ENCODE assay signal across 13 cellular contexts in genomic region chr7:40644454-40645188, GRCh38.
DNase-seq lines count a peak whose midpoint lies in the region; TF ChIP-seq lines count a peak whose summit lies in the region.
"Had no signal": no experiment of that assay in that cellular context is flagged by ENCODE, and none has a peak within 500 bp of the region (broad histone marks: within the 10 kb centered on the region; RNA-seq: fewer than 3 reads in every experiment).

No MANE protein-coding gene starts in this region.

- H3K27me3 ChIP-seq in BE2C: no peaks in the 10 kb centered on the region
- H3K27me3 ChIP-seq in brain microvascular endothelial cell (replicated peaks): no peaks in the 10 kb centered on the region

- in situ Hi-C loops in brain microvascular endothelial cell (cut with HindIII; ENCODE audit: low pct_ligation_motif_present, low sequenced_read_pairs): no loop called here

- no peak overlapping the region for H3K27ac ChIP-seq in brain microvascular endothelial cell
- H3K27ac ChIP-seq: A549 had no signal

- H3K4me3 ChIP-seq in BE2C (ENCODE audit: low read depth, low read length) (no peak overlapping the region), fibroblast of pulmonary artery (replicated peaks; ENCODE audit: low read depth, low read length) (no peak overlapping the region), brain microvascular endothelial cell (ENCODE audit: low read depth, low read length) (no peak overlapping the region)
- H3K4me3 ChIP-seq: A549, mucosa of descending colon had no signal

- DNase-seq in NCI-H1694 treated with DMSO at 0.1 percent for 48 hours (lab: John Stamatoyannopoulos, UW): peak; percentile 27
- no peak for DNase-seq in NCI-H1694 (lab: John Stamatoyannopoulos, UW)
- peak; percentile 11 for DNase-seq in BE2C
- DNase-seq in NCI-H82 (lab: John Stamatoyannopoulos, UW): peak; percentile 86
- DNase-seq in fibroblast of pulmonary artery (ENCODE audit: low read depth): peak; percentile 21
- DNase-seq in HuH-7.5 (ENCODE audit: low spot score): no peak
- no peak for DNase-seq in iPS-NIHi7 (ENCODE audit: extremely low spot score)
- DNase-seq in brain microvascular endothelial cell: no peak
- DNase-seq: left colon; mucosa of descending colon; NCI-H2081 treated with DMSO at 0.1 percent for 48 hours; stimulated activated naive CD4-positive, alpha-beta T cell treated with Interleukin-2 at 50 U/mL for 16 hours had no signal

- TF ChIP-seq CTCF in BE2C (IDR thresholded peaks at IDR 0.05; ENCODE audit: low read depth, low read length) (no peak), fibroblast of pulmonary artery (IDR thresholded peaks at IDR 0.05; ENCODE audit: low read length, missing control alignments) (no peak), brain microvascular endothelial cell (IDR thresholded peaks at IDR 0.05; ENCODE audit: low read depth, low read length, missing control alignments) (no peak)

- H3K36me3 ChIP-seq in BE2C (no peaks in the 10 kb centered on the region), brain microvascular endothelial cell (replicated peaks) (no peaks in the 10 kb centered on the region)

- H3K4me1 ChIP-seq in BE2C: peaks cover 28% of the 10 kb centered on the region
- H3K4me1 ChIP-seq: A549 had no signal

- H3K9me3 ChIP-seq in BE2C: no peaks in the 10 kb centered on the region
- H3K9me3 ChIP-seq: A549, mucosa of descending colon had no signal

Comparison
In these comparisons a context has a peak if more than half of its experiments do, and no peak if none do; other contexts are left out.
1. DNase-seq: peak in NCI-H1694 treated with DMSO at 0.1 percent for 48 hours (single experiment), BE2C (single experiment), NCI-H82 (single experiment) and fibroblast of pulmonary artery (single experiment); none in NCI-H1694 (single experiment), HuH-7.5 (single experiment), iPS-NIHi7 (single experiment) and brain microvascular endothelial cell (single experiment).